In genomic region chr2:239274391-239275001, GRCh38 we compare ENCODE assay signal across 8 cellular contexts.
DNase-seq lines count a peak whose midpoint lies in the region; ATAC-seq and TF ChIP-seq lines count a peak whose summit lies in the region.

No MANE protein-coding gene starts in this region.

- H3K27ac ChIP-seq in WERI-Rb-1 (peak overlapping the region; percentile 82), parathyroid adenoma (peak overlapping the region; percentile 4)

- H3K79me2 ChIP-seq in parathyroid adenoma = peaks cover 3% of the 10 kb centered on the region

- peak; percentile 32 for DNase-seq in SIG-M5 treated with dmso at 0.1 percent for 504 hours (lab: John Stamatoyannopoulos, UW; ENCODE audit: unreplicated experiment)
- DNase-seq in SIG-M5 (lab: John Stamatoyannopoulos, UW) = no peak
- peak; percentile 65 for DNase-seq in WERI-Rb-1
- DNase-seq in fibroblast of mammary gland (ENCODE audit: low read depth) = peak; percentile 86
- no peak for DNase-seq in NCI-H2196 treated with DMSO at 0.1 percent for 48 hours (lab: John Stamatoyannopoulos, UW; ENCODE audit: unreplicated experiment)

- no peaks in the 10 kb centered on the region for H3K36me3 ChIP-seq in WERI-Rb-1
- H3K36me3 ChIP-seq in parathyroid adenoma (ENCODE audit: control insufficient read depth, insufficient read depth, low read length) = no peaks in the 10 kb centered on the region

- H3K27me3 ChIP-seq in WERI-Rb-1 (ENCODE audit: insufficient read depth, low read depth, severe bottlenecking) (no peaks in the 10 kb centered on the region), parathyroid adenoma (ENCODE audit: control insufficient read depth, insufficient read depth, low read length) (no peaks in the 10 kb centered on the region)

- H3K9me3 ChIP-seq in WERI-Rb-1 (ENCODE audit: severe bottlenecking) = no peaks in the 10 kb centered on the region
- no peaks in the 10 kb centered on the region for H3K9me3 ChIP-seq in parathyroid adenoma (ENCODE audit: control insufficient read depth, low read length)

- H3K4me2 ChIP-seq in parathyroid adenoma (ENCODE audit: low read length) = no peak overlapping the region

- no peak overlapping the region for H2AFZ ChIP-seq in parathyroid adenoma

- H3K9ac ChIP-seq in parathyroid adenoma = no peak overlapping the region

- no peak for ATAC-seq in GM18502 (IDR thresholded peaks at IDR 0.05; ENCODE audit: poor library complexity, unreplicated experiment)
- no peak for ATAC-seq in HG03457 (IDR thresholded peaks at IDR 0.05; ENCODE audit: unreplicated experiment)

- no peaks in the 10 kb centered on the region for H3K4me1 ChIP-seq in parathyroid adenoma

- H3K4me3 ChIP-seq in WERI-Rb-1 (ENCODE audit: low read depth, low read length) (no peak overlapping the region), fibroblast of mammary gland (ENCODE audit: control insufficient read depth, low read depth, low read length) (peak overlapping the region; percentile 20), parathyroid adenoma (ENCODE audit: low read depth, low read length) (no peak overlapping the region)

- TF ChIP-seq CTCF in WERI-Rb-1 (IDR thresholded peaks at IDR 0.05; ENCODE audit: low read depth, low read length) (no peak), fibroblast of mammary gland (conservative IDR thresholded peaks at IDR 0.05; ENCODE audit: control insufficient read depth, insufficient read depth, low read depth, low read length) (no peak), parathyroid adenoma (IDR thresholded peaks at IDR 0.05) (no peak)

Comparison
In these comparisons a context has a peak if more than half of its experiments do, and no peak if none do; other contexts are left out.
1. DNase-seq: peak in SIG-M5 treated with dmso at 0.1 percent for 504 hours (single experiment), WERI-Rb-1 (single experiment) and fibroblast of mammary gland (single experiment); none in SIG-M5 (single experiment) and NCI-H2196 treated with DMSO at 0.1 percent for 48 hours (single experiment).